Comparison of ENCODE assay signal across 32 cellular contexts in genomic region chr4:80161413-80162058, GRCh38.
"Had no signal": no experiment of that assay in that cellular context is flagged by ENCODE, and none has a peak within 500 bp of the region (broad histone marks: within the 10 kb centered on the region; RNA-seq: fewer than 3 reads in every experiment).

No MANE protein-coding gene starts in this region.

- DNase-seq: activated B cell treated with CpG ODN at 0.5 μM for 24 hours; activated CD4-positive, alpha-beta T cell treated with anti-CD3 and anti-CD28 coated beads for 1 hour; activated CD4-positive, alpha-beta T cell treated with anti-CD3 and anti-CD28 coated beads for 48 hours; activated CD4-positive, alpha-beta T cell treated with anti-CD3 and anti-CD28 coated beads, Interleukin-2, amount 50 U/mL, for 4 hours; activated CD8-positive, alpha-beta T cell treated with anti-CD3 and anti-CD28 coated beads for 36 hours; activated effector memory CD4-positive, alpha-beta T cell treated with anti-CD3 and anti-CD28 coated beads, Interleukin-2, amount 50 U/mL, for 16 hours; activated naive CD4-positive, alpha-beta T cell; activated naive CD4-positive, alpha-beta T cell treated with anti-CD3 and anti-CD28 coated beads, Interleukin-2, amount 50 U/mL, for 16 hours; activated naive CD8-positive, alpha-beta T cell treated with anti-CD3 and anti-CD28 coated beads for 36 hours; activated T-cell treated with anti-CD3 and anti-CD28 coated beads, Interleukin-2, amount 50 U/mL, for 1 hour; activated T-cell treated with anti-CD3 and anti-CD28 coated beads, Interleukin-2, amount 50 U/mL, for 72 hours; amniotic stem cell; aorta; brain microvascular endothelial cell; Karpas-422; KBM-7; NCI-H1048; NCI-H1105 treated with DMSO at 0.1 percent for 48 hours; NCI-H1436; NCI-H1694; NCI-H1930; NCI-H2081 treated with DMSO at 0.1 percent for 48 hours; NCI-H226; NCI-H446 treated with DMSO at 0.1 percent for 48 hours; NCI-H524; NCI-H69; OCI-M1; SHP77 treated with DMSO at 0.1 percent for 48 hours; SK-N-SH had no signal

- H3K9me3 ChIP-seq: SJSA1, SK-N-SH had no signal

- H3K27ac ChIP-seq: brain microvascular endothelial cell, cardiac muscle cell, SJSA1 had no signal

- H3K9ac ChIP-seq: SK-N-SH had no signal

- H3K4me1 ChIP-seq: SJSA1 had no signal

- H3K36me3 ChIP-seq: brain microvascular endothelial cell, cardiac muscle cell, SJSA1 had no signal

- ATAC-seq: activated CD8-positive, alpha-beta T cell treated with anti-CD3 and anti-CD28 coated beads for 36 hours; activated T-cell treated with anti-CD3 and anti-CD28 coated beads, Interleukin-2, amount 50 U/mL, for 72 hours; activated T-helper 17 cell treated with anti-CD3 and anti-CD28 coated beads, Interleukin-2, amount 50 U/mL, for 72 hours had no signal

- H3K4me2 ChIP-seq: SK-N-SH had no signal

- H3K4me3 ChIP-seq: cardiac muscle cell, SJSA1 had no signal

- H3K27me3 ChIP-seq: brain microvascular endothelial cell, cardiac muscle cell, SJSA1 had no signal
